In genomic region chr15:97013491-97013890, GRCh38 we compare ENCODE assay signal across 9 cellular contexts.
"Had no signal": no experiment of that assay in that cellular context is flagged by ENCODE, and none has a peak within 500 bp of the region (broad histone marks: within the 10 kb centered on the region; RNA-seq: fewer than 3 reads in every experiment).

No MANE protein-coding gene starts in this region.

- H3K36me3 ChIP-seq: HAP-1 had no signal

- H3K27ac ChIP-seq: GM23248 had no signal

- H3K4me1 ChIP-seq: HAP-1 had no signal

- ATAC-seq: GM23338, HCT116 had no signal

- H3K9me3 ChIP-seq: HAP-1 had no signal

- H3K4me3 ChIP-seq: GM23248, GM23338, HAP-1 had no signal

- H2AFZ ChIP-seq: GM23248, GM23338 had no signal

- DNase-seq: GM23248, GOT3, H7, H9, HCEC 1CT, HFFc6 had no signal

- H3K9ac ChIP-seq: GM23248 had no signal

- H3K4me2 ChIP-seq: GM23338 had no signal
